ENCODE assay signal across 8 cellular contexts in the genomic region with DNA sequence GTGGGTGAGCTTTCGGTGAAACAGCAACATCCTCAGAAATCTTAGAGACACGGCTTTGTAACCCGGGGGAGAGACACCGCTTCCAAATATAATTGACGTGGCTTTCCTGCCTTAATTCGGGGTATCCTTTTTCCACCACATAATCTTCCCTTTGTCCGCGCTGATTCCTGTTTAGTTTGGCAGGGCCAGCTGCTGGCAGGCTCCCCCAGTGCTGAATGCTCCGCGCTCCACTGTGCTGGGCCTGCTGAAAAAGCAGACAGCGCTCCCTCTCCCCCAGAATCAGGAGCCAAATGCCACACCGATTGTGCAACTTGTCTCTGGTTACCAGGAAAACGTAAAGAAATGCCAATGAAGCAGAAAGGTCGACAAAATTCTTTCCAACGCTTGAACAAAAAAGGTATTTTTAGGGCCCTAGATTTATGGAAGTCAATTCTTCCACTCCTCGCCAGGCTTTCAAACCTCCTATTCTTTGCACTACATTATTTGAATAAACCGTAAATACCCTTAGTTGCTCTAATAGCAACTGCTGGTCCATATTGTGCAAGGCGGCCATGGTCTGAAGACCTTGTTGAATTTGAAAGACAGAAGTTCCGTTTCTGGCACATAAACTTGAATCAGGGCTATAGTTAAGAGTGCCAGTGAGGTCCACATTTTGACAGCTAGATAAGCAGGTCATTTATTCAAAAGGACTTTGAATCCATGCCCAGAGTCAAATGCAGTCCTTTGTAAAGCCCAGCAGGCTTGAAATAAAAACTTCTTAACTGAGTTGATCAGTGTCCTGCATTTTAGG.
A peak's percentile ranks its signal among the peaks of the same experiment; 100 is the strongest.
DNase-seq lines count a peak whose midpoint lies in the region; ATAC-seq and TF ChIP-seq lines count a peak whose summit lies in the region.

No MANE protein-coding gene starts in this region.

- peak overlapping the region; percentile 6 for H3K9ac ChIP-seq in IMR-90 (ENCODE audit: low read depth, low read length)
- no peak overlapping the region for H3K9ac ChIP-seq in rectal smooth muscle tissue (ENCODE audit: low read length)

- peaks cover 5% of the 10 kb centered on the region for H3K4me1 ChIP-seq in IMR-90 (ENCODE audit: control insufficient read depth, insufficient read depth, low read length)
- H3K4me1 ChIP-seq in rectal smooth muscle tissue (ENCODE audit: control insufficient read depth, insufficient read depth, low read length): peaks cover 30% of the 10 kb centered on the region

- H3K9me3 Mint-ChIP-seq in activated T-helper 2 cell treated with anti-CD3 and anti-CD28 coated beads, Interferon-gamma antibody, Interleukin-2, Interleukin-4, amounts not matched to agents 10 μg/mL and 5 μg/mL and 100 μg/mL, durations not matched to agents 14 hours and 24 hours and 36 hours: no peaks in the 10 kb centered on the region
- peaks cover 3 to 14% (median 10%) of the 10 kb centered on the region in 7 donors for H3K9me3 Mint-ChIP-seq in CD14-positive monocyte

- intact Hi-C loops in IMR-90 (cut with micrococcal nuclease) (no loop called here), cardiac septum (cut with DNase I) (loop anchor here (1.0 to 2.0 kb wide), 3 partner anchors 65 to 110 kb away; no protein-coding TSS in a partner anchor), CD14-positive monocyte (cut with micrococcal nuclease) (no loop called here)
- intact Hi-C loops in activated T-helper 2 cell treated with anti-CD3 and anti-CD28 coated beads, Interferon-gamma antibody, Interleukin-2, Interleukin-4, amounts not matched to agents 10 μg/mL and 5 μg/mL and 100 μg/mL, durations not matched to agents 14 hours and 24 hours and 36 hours (cut with micrococcal nuclease): loop anchor here (10.0 kb wide), 1 partner anchor 966 kb away; no protein-coding TSS in a partner anchor

- peak overlapping the region; percentile 70 for H3K4me3 Mint-ChIP-seq in activated T-helper 2 cell treated with anti-CD3 and anti-CD28 coated beads, Interferon-gamma antibody, Interleukin-2, Interleukin-4, amounts not matched to agents 10 μg/mL and 5 μg/mL and 100 μg/mL, durations not matched to agents 14 hours and 24 hours and 36 hours (ENCODE audit: low read depth)
- H3K4me3 Mint-ChIP-seq in CD14-positive monocyte: no peak overlapping the region

- no peak overlapping the region for H2AK5ac ChIP-seq in IMR-90 (ENCODE audit: low read depth, low read length)

- no peak for TF ChIP-seq POLR2A in IMR-90 (IDR thresholded peaks at IDR 0.05; ENCODE audit: low read depth, low read length)

- BruUV-seq in IMR-90 (replicated peaks; lab: Mats Ljungman, UMichigan): no TSS peak

- in situ Hi-C loops in IMR-90 (cut with MboI; ENCODE audit: low sequenced_read_pairs): no loop called here

- H3K36me3 ChIP-seq in IMR-90 (ENCODE audit: control insufficient read depth, insufficient read depth, low read length) (no peaks in the 10 kb centered on the region), rectal smooth muscle tissue (ENCODE audit: control insufficient read depth, insufficient read depth, low read length) (no peaks in the 10 kb centered on the region)

- H3K27ac Mint-ChIP-seq in activated T-helper 2 cell treated with anti-CD3 and anti-CD28 coated beads, Interferon-gamma antibody, Interleukin-2, Interleukin-4, amounts not matched to agents 10 μg/mL and 5 μg/mL and 100 μg/mL, durations not matched to agents 14 hours and 24 hours and 36 hours: peak overlapping the region; percentile 95
- no peak overlapping the region for H3K27ac Mint-ChIP-seq in CD14-positive monocyte

- dilution Hi-C loops in IMR-90 (cut with HindIII; ENCODE audit: low sequenced_read_pairs, unreplicated experiment): no loop called here

- POLR2A ChIA-PET in IMR-90 (lab: Charles Lee; ENCODE audit: unreplicated experiment): no interaction called here

- H3K18ac ChIP-seq in IMR-90 (ENCODE audit: low read depth, low read length): peak overlapping the region; percentile 53

- H3K9me3 ChIP-seq in IMR-90 (ENCODE audit: control insufficient read depth, insufficient read depth, low read length): no peaks in the 10 kb centered on the region

- no peak overlapping the region for H2AK9ac ChIP-seq in IMR-90 (replicated peaks; ENCODE audit: low read depth, low read length, poor library complexity)

- H2BK20ac ChIP-seq in IMR-90 (ENCODE audit: low read depth, low read length): peak overlapping the region; percentile 73

- H3K27ac ChIP-seq in IMR-90 (ENCODE audit: insufficient read depth, low read length) (peak overlapping the region; percentile 78), rectal smooth muscle tissue (ENCODE audit: low read depth, low read length) (peak overlapping the region; percentile 92)

- peak overlapping the region; percentile 62 for H3K4me2 ChIP-seq in IMR-90 (ENCODE audit: low read depth, low read length)

- H3K4ac ChIP-seq in IMR-90 (ENCODE audit: low read depth, low read length): peak overlapping the region; percentile 17

- WGBS in IMR-90 (ENCODE audit: extremely low coverage in 2 of 2, insufficient read length in 1 of 2), 2 experiments: 18% methylated on average over 7 of the region's 19 CpGs; no CpG with 5 or more reads in 1 of the 2 experiments

- no peaks in the 10 kb centered on the region for H3K79me1 ChIP-seq in IMR-90 (ENCODE audit: low read depth in 1 of 2, low read length in 2 of 2)

- H2BK120ac ChIP-seq in IMR-90 (ENCODE audit: low read depth, low read length): peak overlapping the region; percentile 73

- peak overlapping the region; percentile 18; the same call in 1 of the 2 replicates for H3K56ac ChIP-seq in IMR-90 (ENCODE audit: extremely low read depth, insufficient read depth, low read length)

- H3K14ac ChIP-seq in IMR-90 (replicated peaks; ENCODE audit: low read depth, low read length): peak overlapping the region; percentile 37; the same call in 1 of the 2 replicates

- no peak for TF ChIP-seq CTCF in IMR-90 (conservative IDR thresholded peaks at IDR 0.05; ENCODE audit: low read depth, low read length)
- TF ChIP-seq CTCF in CD14-positive monocyte (IDR thresholded peaks at IDR 0.05): no peak

- H4K20me1 ChIP-seq in IMR-90 (ENCODE audit: insufficient read depth, low read length): no peaks in the 10 kb centered on the region

- H3K36me3 Mint-ChIP-seq in activated T-helper 2 cell treated with anti-CD3 and anti-CD28 coated beads, Interferon-gamma antibody, Interleukin-2, Interleukin-4, amounts not matched to agents 10 μg/mL and 5 μg/mL and 100 μg/mL, durations not matched to agents 14 hours and 24 hours and 36 hours (ENCODE audit: low read depth): peaks cover 18% of the 10 kb centered on the region
- H3K36me3 Mint-ChIP-seq in CD14-positive monocyte: no peaks in the 10 kb centered on the region

- H3K4me3 ChIP-seq in IMR-90 (ENCODE audit: insufficient read depth, low read depth, low read length): no peak overlapping the region
- peak overlapping the region; percentile 46 for H3K4me3 ChIP-seq in rectal smooth muscle tissue (ENCODE audit: low read length)

- peak overlapping the region; percentile 68; the same call in 1 of the 2 replicates for H4K5ac ChIP-seq in IMR-90 (ENCODE audit: low read depth, low read length)

- no peaks in the 10 kb centered on the region for H3K9me1 ChIP-seq in IMR-90 (ENCODE audit: insufficient read depth, low read length)

- peak overlapping the region; percentile 79; the same call in 1 of the 2 replicates for H4K91ac ChIP-seq in IMR-90 (ENCODE audit: insufficient read depth, low read depth, low read length)

- no peak for TF ChIP-seq RAD21 in IMR-90 (IDR thresholded peaks at IDR 0.05; ENCODE audit: low read length)

- peak; percentile 95 for ATAC-seq in IMR-90 (ENCODE audit: low read depth)
- ATAC-seq in HG02678 (IDR thresholded peaks at IDR 0.05; ENCODE audit: unreplicated experiment): no peak
- ATAC-seq in HG02588 (IDR thresholded peaks at IDR 0.05; ENCODE audit: unreplicated experiment): no peak

- H2BK15ac ChIP-seq in IMR-90 (ENCODE audit: low read depth, low read length): peak overlapping the region; percentile 1; the same call in 1 of the 3 replicates

- no peaks in the 10 kb centered on the region for H3K27me3 Mint-ChIP-seq in activated T-helper 2 cell treated with anti-CD3 and anti-CD28 coated beads, Interferon-gamma antibody, Interleukin-2, Interleukin-4, amounts not matched to agents 10 μg/mL and 5 μg/mL and 100 μg/mL, durations not matched to agents 14 hours and 24 hours and 36 hours (ENCODE audit: low read depth)
- peaks cover 1 to 4% (median 2%) of the 10 kb centered on the region in 3 donors for H3K27me3 Mint-ChIP-seq in CD14-positive monocyte (ENCODE audit: low read depth in 3 of 3)

- H3K4me1 Mint-ChIP-seq in activated T-helper 2 cell treated with anti-CD3 and anti-CD28 coated beads, Interferon-gamma antibody, Interleukin-2, Interleukin-4, amounts not matched to agents 10 μg/mL and 5 μg/mL and 100 μg/mL, durations not matched to agents 14 hours and 24 hours and 36 hours (ENCODE audit: low read depth): peaks cover 50% of the 10 kb centered on the region
- H3K4me1 Mint-ChIP-seq in CD14-positive monocyte: no peaks in the 10 kb centered on the region

- H3K23ac ChIP-seq in IMR-90 (ENCODE audit: low read depth, low read length): 0 out of 2 replicates have a peak overlapping the region, but pooled peaks have one; percentile 20

- DNase-seq in IMR-90: peak; percentile 64
- no peak for DNase-seq in activated T-helper 2 cell treated with anti-CD3 and anti-CD28 coated beads, Interferon-gamma antibody, Interleukin-2, Interleukin-4, amounts not matched to agents 10 μg/mL and 5 μg/mL and 100 μg/mL, durations not matched to agents 14 hours and 24 hours and 36 hours (ENCODE audit: low spot score)
- peak; percentile 82 for DNase-seq in cardiac septum (ENCODE audit: low spot score)
- DNase-seq in T-helper 9 cell: no peak
- no peak for DNase-seq in CD14-positive monocyte (ENCODE audit: low spot score)

- peak overlapping the region; percentile 24 to 47; a peak in 3 of 4 replicates for H4K8ac ChIP-seq in IMR-90 (ENCODE audit: low read depth in 2 of 2, low read length in 2 of 2)

- H2AFZ ChIP-seq in IMR-90 (replicated peaks; ENCODE audit: low read length, poor library complexity): peak overlapping the region; percentile 84

- H3K27me3 ChIP-seq in IMR-90 (ENCODE audit: control insufficient read depth, insufficient read depth, low read length): no peaks in the 10 kb centered on the region
- H3K27me3 ChIP-seq in rectal smooth muscle tissue (ENCODE audit: control insufficient read depth, insufficient read depth, low read length): no peaks in the 10 kb centered on the region

- peak overlapping the region; percentile 43 for H2BK5ac ChIP-seq in IMR-90 (ENCODE audit: low read depth, low read length, poor library complexity, severe bottlenecking)

- CTCF ChIA-PET in IMR-90 (lab: Yijun Ruan, JAX): no interaction called here

TF ChIP-seq in IMR-90, 13 proteins besides CTCF, POLR2A, EP300 and RAD21:
- TF ChIP-seq RFX5 (IDR thresholded peaks at IDR 0.05; ENCODE audit: low read depth, low read length): no peak
- peak; percentile 93 for TF ChIP-seq CEBPB (IDR thresholded peaks at IDR 0.05; ENCODE audit: low read depth, low read length)

Comparison
In these comparisons a context has a peak if more than half of its experiments do, and no peak if none do; other contexts are left out.
1. DNase-seq: peak in IMR-90 (single experiment) and cardiac septum (single experiment); none in activated T-helper 2 cell treated with anti-CD3 and anti-CD28 coated beads, Interferon-gamma antibody, Interleukin-2, Interleukin-4, amounts not matched to agents 10 μg/mL and 5 μg/mL and 100 μg/mL, durations not matched to agents 14 hours and 24 hours and 36 hours (single experiment), T-helper 9 cell (single experiment) and CD14-positive monocyte (single experiment).
2. intact Hi-C loops: an anchor here in activated T-helper 2 cell treated with anti-CD3 and anti-CD28 coated beads, Interferon-gamma antibody, Interleukin-2, Interleukin-4, amounts not matched to agents 10 μg/mL and 5 μg/mL and 100 μg/mL, durations not matched to agents 14 hours and 24 hours and 36 hours (10.0 kb wide) and cardiac septum (1.0 to 2.0 kb wide); none called in IMR-90 and CD14-positive monocyte.